In genomic region chr14:76153919-76154318, GRCh38 we compare ENCODE assay signal across 1 cellular context.
TF ChIP-seq lines count a peak whose summit lies in the region.

No MANE protein-coding gene starts in this region.

TF ChIP-seq in GM12878, 131 proteins besides CTCF, POLR2A, EP300 and RAD21:
- TF ChIP-seq MXI1 (IDR thresholded peaks at IDR 0.05; ENCODE audit: low read depth, low read length), result 0 out of 2 replicates have a peak, but pooled peaks have one; percentile 45
- TF ChIP-seq MYB (IDR thresholded peaks at IDR 0.05; ENCODE audit: borderline replicate concordance, low read depth, low read length), result no peak
